Comparison of ENCODE assay signal across 9 cellular contexts in genomic region chr1:31795801-31796621, GRCh38. TPM values are rescaled to one million over a fixed set of nuclear protein-coding genes. Genes with fewer than 3 reads are reported as not detected.
DNase-seq lines count a peak whose midpoint lies in the region; ATAC-seq and TF ChIP-seq lines count a peak whose summit lies in the region.
"Had no signal": no experiment of that assay in that cellular context is flagged by ENCODE, and none has a peak within 500 bp of the region (broad histone marks: within the 10 kb centered on the region; RNA-seq: fewer than 3 reads in every experiment).

No MANE protein-coding gene starts in this region.

- H3K27me3 ChIP-seq in heart left ventricle, result peaks cover 0 to 15% (median 0%) of the 10 kb centered on the region in 9 donors
- no peaks in the 10 kb centered on the region for H3K27me3 ChIP-seq in right atrium auricular region

- ATAC-seq in heart left ventricle (peak in 2 of 4 donors; percentile 39 to 40), HG03135 (IDR thresholded peaks at IDR 0.05; ENCODE audit: unreplicated experiment) (no peak), HG03460 (IDR thresholded peaks at IDR 0.05; ENCODE audit: unreplicated experiment) (no peak)

- WGBS in heart left ventricle, 4 donors, result 54 to 64% (median 59%) methylated on average over 12 to 13 of the region's 13 CpGs

- intact Hi-C loops in heart left ventricle (cut with DNase I), result loop anchor here in 5 of 10 donors (10.0 kb wide), 2 partner anchors 169 to 231 kb away; no protein-coding TSS in a partner anchor

- H3K4me3 ChIP-seq in heart left ventricle (no peak overlapping the region), right atrium auricular region (no peak overlapping the region)

- TF ChIP-seq POLR2A in heart left ventricle (IDR thresholded peaks at IDR 0.05), result no peak

- no peaks in the 10 kb centered on the region for H3K4me1 ChIP-seq in heart left ventricle
- H3K4me1 ChIP-seq in right atrium auricular region, result no peaks in the 10 kb centered on the region

- H3K9me3 ChIP-seq in heart left ventricle, result no peaks in the 10 kb centered on the region
- H3K9me3 ChIP-seq in right atrium auricular region, result no peaks in the 10 kb centered on the region

- H3K36me3 ChIP-seq in heart left ventricle, result no peaks in the 10 kb centered on the region
- no peaks in the 10 kb centered on the region for H3K36me3 ChIP-seq in right atrium auricular region

- peak in 3 of 5 donors; percentile 38 to 60 (median 41) for DNase-seq in heart left ventricle
- no peak for DNase-seq in right atrium auricular region (ENCODE audit: low spot score)
- peak; percentile 25 for DNase-seq in OCI-M1 (lab: John Stamatoyannopoulos, UW)
- peak; percentile 45 for DNase-seq in fibroblast of the conjunctiva (ENCODE audit: low read depth)
- DNase-seq in ureter (ENCODE audit: low spot score), result peak; percentile 47
- DNase-seq in NAMALWA (ENCODE audit: low spot score), result no peak
- DNase-seq: activated gamma-delta T cell treated with Interleukin-2 at 50 U/mL for 16 hours had no signal

- TF ChIP-seq CTCF in heart left ventricle (IDR thresholded peaks at IDR 0.05), result no peak
- no peak for TF ChIP-seq CTCF in right atrium auricular region (IDR thresholded peaks at IDR 0.05)

- H3K27ac ChIP-seq in heart left ventricle (no peak overlapping the region), right atrium auricular region (no peak overlapping the region)

RNA-seq across cellular contexts. Expression of gene SPOCD1, which starts 19.8 kb away (rescaled TPM):
- total RNA-seq in heart left ventricle (1 to 10 TPM in 1 of 9 donors, under 1 TPM in 4, not detected in 4; 0.19 to 2.9 (median 0.46) TPM), right atrium auricular region (under 1 TPM in 1 of 2 donors, not detected in 1; 0.43 TPM), ureter (39.8 TPM)
- polyA plus RNA-seq in heart left ventricle, result under 1 TPM in 1 of 2 donors, not detected in 1; 0.36 TPM

RNA-seq across cellular contexts. Expression of gene ADGRB2, which starts 31.9 kb away (rescaled TPM):
- total RNA-seq in heart left ventricle (10 to 100 TPM in 4 of 9 donors, 1 to 10 TPM in 5; 4.7 to 18.5 (median 9.6) TPM), right atrium auricular region (10 to 100 TPM; 14.4 to 19.1 TPM), ureter (7.5 TPM)
- polyA plus RNA-seq in heart left ventricle, result 10 to 100 TPM in 1 of 2 donors, 1 to 10 TPM in 1; 1.1 to 11.5 TPM

Comparison
In these comparisons a context has a peak if more than half of its experiments do, and no peak if none do; other contexts are left out.
1. DNase-seq: peak in heart left ventricle (3 of 5), OCI-M1 (single experiment), fibroblast of the conjunctiva (single experiment) and ureter (single experiment); none in right atrium auricular region (single experiment) and NAMALWA (single experiment).
2. RNA of gene SPOCD1, which starts 19.8 kb away (total RNA-seq): 39.8 TPM in ureter (single experiment); 0.43 TPM in right atrium auricular region and 0.19 to 2.9 TPM in heart left ventricle; every median in the first group is over 10 times any median in the second.